25 cellular contexts compared by ENCODE assay signal in the genomic region with DNA sequence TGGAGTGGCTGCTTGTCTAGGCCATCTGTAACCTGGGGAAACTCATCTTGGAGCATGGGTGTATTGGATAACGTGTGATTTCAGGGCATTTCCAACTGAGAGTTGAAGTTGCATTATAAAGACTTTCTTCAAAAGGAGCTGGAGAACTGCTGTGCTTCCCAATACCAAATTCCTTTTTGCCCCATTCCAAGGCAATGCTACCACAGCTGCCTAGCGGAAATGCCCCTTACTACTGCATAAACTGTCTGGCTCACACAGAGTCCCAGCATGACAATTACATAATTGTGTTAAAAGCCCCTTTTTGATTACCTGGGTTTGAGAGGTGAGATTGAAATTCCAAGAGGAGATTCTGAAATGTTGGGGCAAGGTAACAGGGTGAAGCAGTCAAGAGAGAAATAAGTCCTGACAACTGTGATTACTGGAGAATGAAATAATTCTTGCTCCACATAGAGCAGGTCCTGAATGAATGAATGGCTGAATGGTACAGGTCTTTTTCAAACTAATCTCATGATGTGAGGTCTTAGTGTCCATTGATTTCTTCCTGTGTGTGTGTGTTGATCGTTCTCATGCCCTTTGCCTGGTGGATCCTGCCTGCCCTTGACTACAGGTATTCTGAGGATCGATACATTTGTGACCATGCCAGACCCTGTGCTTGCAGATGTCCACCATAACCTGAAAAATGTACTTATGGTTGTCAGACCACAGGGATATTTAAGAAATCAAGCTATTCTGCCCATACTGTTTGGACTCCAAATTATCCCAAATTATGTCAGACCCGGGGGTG.
"Had no signal": no experiment of that assay in that cellular context is flagged by ENCODE, and none has a peak within 500 bp of the region (broad histone marks: within the 10 kb centered on the region; RNA-seq: fewer than 3 reads in every experiment).

No MANE protein-coding gene starts in this region.

- ATAC-seq: gastrocnemius medialis; heart right ventricle; lower lobe of right lung; psoas muscle; stimulated activated naive B cell treated with anti-CD40 and anti-IgM and Interleukin-4, amounts not matched to agents 10 μg/mL and 1 μg/mL and 100 μg/mL, for 72 hours; stimulated activated naive CD8-positive, alpha-beta T cell treated with anti-CD3 and anti-CD28 coated beads, Interleukin-15, amount 100 ng/mL, for 72 hours; upper lobe of right lung had no signal

- H3K27me3 Mint-ChIP-seq: memory B cell; stimulated activated naive B cell treated with anti-CD40 and anti-IgM and Interleukin-4, amounts not matched to agents 10 μg/mL and 1 μg/mL and 100 μg/mL, for 72 hours; stimulated activated naive CD8-positive, alpha-beta T cell treated with anti-CD3 and anti-CD28 coated beads, Interleukin-15, amount 100 ng/mL, for 72 hours had no signal

- H3K36me3 ChIP-seq: esophagus muscularis mucosa, gastrocnemius medialis, heart right ventricle, left ventricle myocardium inferior, lower lobe of right lung, neutrophil, spleen, tibial nerve, upper lobe of right lung had no signal

- H3K27me3 ChIP-seq: dorsolateral prefrontal cortex, esophagus muscularis mucosa, gastrocnemius medialis, heart right ventricle, neutrophil, spleen, testis, tibial nerve, upper lobe of right lung had no signal

- H3K4me1 ChIP-seq: esophagus muscularis mucosa, gastrocnemius medialis, left ventricle myocardium inferior, lower lobe of right lung, psoas muscle, spleen, testis, tibial nerve, upper lobe of right lung had no signal

- H3K4me1 Mint-ChIP-seq: immature natural killer cell; stimulated activated naive CD8-positive, alpha-beta T cell treated with anti-CD3 and anti-CD28 coated beads, Interleukin-15, amount 100 ng/mL, for 72 hours had no signal

- H3K4me3 ChIP-seq: dorsolateral prefrontal cortex, esophagus muscularis mucosa, gastrocnemius medialis, heart right ventricle, left ventricle myocardium inferior, lower lobe of right lung, psoas muscle, spleen, testis, tibial nerve, upper lobe of right lung had no signal

- H3K9me3 Mint-ChIP-seq: memory B cell had no signal

- FAIRE-seq: keratinocyte had no signal

- H3K9me3 ChIP-seq: esophagus muscularis mucosa, gastrocnemius medialis, left ventricle myocardium inferior, lower lobe of right lung, neutrophil, psoas muscle, testis, tibial nerve, upper lobe of right lung had no signal

- H3K36me3 Mint-ChIP-seq: immature natural killer cell; memory B cell; natural killer cell treated with Interleukin-12 subunit alpha and Interleukin-12 subunit beta and Interleukin-15 and Interleukin-18, amount 100 ng/mL, for 72 hours; stimulated activated naive B cell treated with anti-CD40 and anti-IgM and Interleukin-4, amounts not matched to agents 10 μg/mL and 1 μg/mL and 100 μg/mL, for 72 hours had no signal

- H3K27ac Mint-ChIP-seq: immature natural killer cell; memory B cell; natural killer cell treated with Interleukin-12 subunit alpha and Interleukin-12 subunit beta and Interleukin-15 and Interleukin-18, amount 100 ng/mL, for 72 hours; stimulated activated naive B cell treated with anti-CD40 and anti-IgM and Interleukin-4, amounts not matched to agents 10 μg/mL and 1 μg/mL and 100 μg/mL, for 72 hours had no signal

- H3K4me3 Mint-ChIP-seq: immature natural killer cell; memory B cell; natural killer cell treated with Interleukin-12 subunit alpha and Interleukin-12 subunit beta and Interleukin-15 and Interleukin-18, amount 100 ng/mL, for 72 hours; stimulated activated naive B cell treated with anti-CD40 and anti-IgM and Interleukin-4, amounts not matched to agents 10 μg/mL and 1 μg/mL and 100 μg/mL, for 72 hours; stimulated activated naive CD8-positive, alpha-beta T cell treated with anti-CD3 and anti-CD28 coated beads, Interleukin-15, amount 100 ng/mL, for 72 hours had no signal

- DNase-seq: cortex of kidney; dorsolateral prefrontal cortex; effector CD8-positive, alpha-beta T cell; gastrocnemius medialis; heart right ventricle; immature natural killer cell; left ventricle myocardium inferior; lower lobe of right lung; midbrain; psoas muscle; retina; spleen; stimulated activated CD4-positive, alpha-beta T cell treated with anti-CD3 and anti-CD28 coated beads, Interleukin-2, amount 100 ng/mL, for 24 hours; stimulated activated CD4-positive, alpha-beta T cell treated with anti-CD3 and anti-CD28 coated beads, Interleukin-4, amount 100 ng/mL, for 4 hours; stimulated activated naive B cell treated with anti-CD40 and anti-IgM and Interleukin-4, amounts not matched to agents 10 μg/mL and 1 μg/mL and 100 μg/mL, for 72 hours; stimulated activated naive CD8-positive, alpha-beta T cell treated with anti-CD3 and anti-CD28 coated beads, Interleukin-15, amount 100 ng/mL, for 72 hours; testis; upper lobe of right lung had no signal

- H3K27ac ChIP-seq: dorsolateral prefrontal cortex, epithelial cell of prostate, esophagus muscularis mucosa, gastrocnemius medialis, heart right ventricle, left ventricle myocardium inferior, lower lobe of right lung, neutrophil, psoas muscle, spleen, testis, tibial nerve, upper lobe of right lung had no signal
